8 cellular contexts compared by ENCODE assay signal in genomic region chr1:1471389-1472045, GRCh38. TPM values are rescaled to one million over a fixed set of nuclear protein-coding genes. Genes with fewer than 3 reads are reported as not detected.
A peak's percentile ranks its signal among the peaks of the same experiment; 100 is the strongest.
DNase-seq lines count a peak whose midpoint lies in the region; ATAC-seq lines count a peak whose summit lies in the region.

Gene ATAD3B, plus strand, starts transcription at chr1:1471765. Its CDS starts 120 bp downstream, at chr1:1471885.

- no peaks in the 10 kb centered on the region for H3K9me3 Mint-ChIP-seq in effector memory CD8-positive, alpha-beta T cell
- H3K9me3 Mint-ChIP-seq in memory B cell: no peaks in the 10 kb centered on the region

- H3K4me3 Mint-ChIP-seq in effector memory CD8-positive, alpha-beta T cell: peak within 1 kb of the TSS; percentile 80 to 84
- peak within 1 kb of the TSS; percentile 91 for H3K4me3 Mint-ChIP-seq in memory B cell

- peaks cover 7 to 16% of the 10 kb centered on the region in 2 donors for H3K4me1 Mint-ChIP-seq in effector memory CD8-positive, alpha-beta T cell (ENCODE audit: low read depth in 2 of 2)
- H3K4me1 Mint-ChIP-seq in memory B cell: peaks cover 17% of the 10 kb centered on the region

- H3K27me3 Mint-ChIP-seq in effector memory CD8-positive, alpha-beta T cell: no peaks in the 10 kb centered on the region
- H3K27me3 Mint-ChIP-seq in memory B cell: no peaks in the 10 kb centered on the region

- H3K27ac Mint-ChIP-seq in effector memory CD8-positive, alpha-beta T cell: peak within 1 kb of the TSS; percentile 67 to 88
- H3K27ac Mint-ChIP-seq in memory B cell: peak within 1 kb of the TSS; percentile 93

- ATAC-seq in GM21360 (IDR thresholded peaks at IDR 0.05; ENCODE audit: unreplicated experiment) (peak; percentile 89), memory B cell (ENCODE audit: low read depth) (peak; percentile 95)
- ATAC-seq in effector memory CD8-positive, alpha-beta T cell (replicated peaks): peak; percentile 93

- peaks cover 10% of the 10 kb centered on the region for H3K36me3 Mint-ChIP-seq in effector memory CD8-positive, alpha-beta T cell (ENCODE audit: insufficient read depth)
- H3K36me3 Mint-ChIP-seq in memory B cell: no peaks in the 10 kb centered on the region

- DNase-seq in COLO829 (ENCODE audit: low spot score): peak; percentile 74
- DNase-seq in HT1080 (ENCODE audit: low read depth): peak; percentile 88
- DNase-seq in NOMO-1 treated with dmso at 0.1 percent for 144 hours (lab: John Stamatoyannopoulos, UW; ENCODE audit: unreplicated experiment): peak; percentile 86
- peak; percentile 88 to 92 (median 89) for DNase-seq in activated CD8-positive, alpha-beta memory T cell treated with anti-CD3 and anti-CD28 coated beads for 48 hours (ENCODE audit: low read depth in 2 of 3, low spot score in 2 of 3)
- DNase-seq in effector memory CD8-positive, alpha-beta T cell: peak; percentile 82 to 84 (median 83)
- peak; percentile 77 to 80 for DNase-seq in memory B cell (ENCODE audit: low spot score in 2 of 2)
- DNase-seq in stimulated activated CD8-positive, alpha-beta memory T cell treated with anti-CD3 and anti-CD28 coated beads, Interleukin-12 subunit alpha, Interleukin-12 subunit beta, amount 100 ng/mL, for 1 hour (ENCODE audit: low read depth): peak; percentile 85

RNA-seq across cellular contexts. Expression of gene ATAD3B, which starts in this region (rescaled TPM):
- 57.0 and 59.0 TPM in 2 replicates for total RNA-seq in HT1080 (2014; rRNA removed; shearing (Covaris generic))
- 16.4 and 24.0 TPM in 2 replicates for polyA plus RNA-seq in HT1080 (2015; cell fraction: cytosol; rRNA removed)
- polyA plus RNA-seq in HT1080 (2015; cell fraction: nucleus; rRNA removed): 117 and 130 TPM in 2 replicates

Comparison
In these comparisons a context has a peak if more than half of its experiments do, and no peak if none do; other contexts are left out.
1. Peak in every context shown above with its lines: DNase-seq and ATAC-seq.